10 cellular contexts compared by ENCODE assay signal in the genomic region with DNA sequence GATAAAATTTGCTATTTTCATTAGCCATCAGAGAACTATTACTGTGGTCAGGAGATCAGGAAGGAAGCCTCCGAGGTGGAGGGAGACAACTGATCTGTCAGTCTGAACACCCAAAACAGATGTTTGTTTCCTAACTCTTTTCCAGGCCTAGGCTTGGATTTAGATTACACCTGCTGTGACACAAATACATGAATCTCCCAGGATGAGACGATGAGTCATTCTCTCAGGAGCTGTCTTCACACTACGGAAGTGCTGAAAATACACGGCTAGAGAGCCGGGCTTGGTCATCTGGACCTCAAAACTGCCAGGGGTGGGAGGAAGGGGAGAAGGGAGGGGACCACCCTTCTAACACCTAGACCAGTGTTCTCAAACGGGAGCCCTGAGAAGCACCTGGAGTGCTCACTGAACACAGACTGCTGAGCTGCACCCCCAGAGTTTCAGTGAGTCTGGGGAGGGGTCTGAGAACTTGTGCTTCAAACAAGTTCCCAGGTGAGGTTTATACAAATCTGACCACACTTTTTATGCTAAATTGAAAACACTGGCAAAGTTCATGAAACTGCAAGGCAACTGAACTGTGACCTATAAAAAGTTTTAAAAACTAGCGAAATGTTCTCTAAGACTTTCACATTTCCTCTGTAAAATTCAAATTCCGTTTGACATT.
DNase-seq lines count a peak whose midpoint lies in the region; ATAC-seq and TF ChIP-seq lines count a peak whose summit lies in the region.
"Had no signal": no experiment of that assay in that cellular context is flagged by ENCODE, and none has a peak within 500 bp of the region (broad histone marks: within the 10 kb centered on the region; RNA-seq: fewer than 3 reads in every experiment).

No MANE protein-coding gene starts in this region.

- no peak overlapping the region for H3K4me3 ChIP-seq in HEK293 (ENCODE audit: low read depth, low read length)
- H3K4me3 ChIP-seq in HUES48 (ENCODE audit: low read depth, low read length) = no peak overlapping the region

- peak; percentile 40 for ATAC-seq in GM18511 (IDR thresholded peaks at IDR 0.05; ENCODE audit: unreplicated experiment)
- peak; percentile 56 for ATAC-seq in left colon
- ATAC-seq in natural killer cell treated with Interleukin-12 subunit alpha and Interleukin-12 subunit beta and Interleukin-15 and Interleukin-18, amount 100 ng/mL, for 72 hours = no peak
- ATAC-seq in activated CD4-positive, alpha-beta T cell treated with anti-CD3 and anti-CD28 coated beads for 36 hours = no peak

- no peak for DNase-seq in left colon
- no peak for DNase-seq in natural killer cell treated with Interleukin-12 subunit alpha and Interleukin-12 subunit beta and Interleukin-15 and Interleukin-18, amount 100 ng/mL, for 72 hours (ENCODE audit: low spot score)
- DNase-seq in GM03348 (ENCODE audit: low spot score) = no peak
- DNase-seq in DMS79 (lab: John Stamatoyannopoulos, UW) = no peak
- no peak for DNase-seq in activated CD4-positive, alpha-beta T cell treated with anti-CD3 and anti-CD28 coated beads for 36 hours
- DNase-seq: activated T-cell treated with anti-CD3 and anti-CD28 coated beads, Interleukin-2, amount 50 U/mL, for 1 hour; NK-92 treated with Interleukin-12 subunit alpha and Interleukin-12 subunit beta, amount 100 ng/mL, for 24 hours had no signal

- 0 out of 2 replicates have a peak, but pooled peaks cover 3% of the 10 kb centered on the region for H3K4me1 ChIP-seq in HEK293 (ENCODE audit: control insufficient read depth, insufficient read depth, low read length)
- peaks cover 26% of the 10 kb centered on the region for H3K4me1 ChIP-seq in HUES48 (ENCODE audit: control insufficient read depth, insufficient read depth, low read length)

- intact Hi-C loops in left colon (cut with DNase I, micrococcal nuclease) = no loop called here
- intact Hi-C loops in activated CD4-positive, alpha-beta T cell treated with anti-CD3 and anti-CD28 coated beads for 36 hours (cut with DNase I, micrococcal nuclease) = no loop called here

- no peak overlapping the region for H3K9ac ChIP-seq in HUES48 (ENCODE audit: low read depth, low read length)

- no peaks in the 10 kb centered on the region for H3K36me3 Mint-ChIP-seq in natural killer cell treated with Interleukin-12 subunit alpha and Interleukin-12 subunit beta and Interleukin-15 and Interleukin-18, amount 100 ng/mL, for 72 hours
- no peaks in the 10 kb centered on the region for H3K36me3 Mint-ChIP-seq in activated CD4-positive, alpha-beta T cell treated with anti-CD3 and anti-CD28 coated beads for 36 hours (ENCODE audit: low read depth)

- H3K36me3 ChIP-seq in HEK293 (ENCODE audit: control insufficient read depth in 2 of 2, insufficient read depth in 1 of 2, low read length in 2 of 2) (no peaks in the 10 kb centered on the region), HUES48 (ENCODE audit: control insufficient read depth, insufficient read depth, low read length) (no peaks in the 10 kb centered on the region)

- H3K27me3 ChIP-seq in HUES48 (ENCODE audit: control insufficient read depth, insufficient read depth, low read length) = no peaks in the 10 kb centered on the region

- no peak for TF ChIP-seq CTCF in HEK293 (tag by site-specific recombination; IDR thresholded peaks at IDR 0.05)

- no peak overlapping the region for H3K27ac Mint-ChIP-seq in natural killer cell treated with Interleukin-12 subunit alpha and Interleukin-12 subunit beta and Interleukin-15 and Interleukin-18, amount 100 ng/mL, for 72 hours
- no peak overlapping the region for H3K27ac Mint-ChIP-seq in activated CD4-positive, alpha-beta T cell treated with anti-CD3 and anti-CD28 coated beads for 36 hours

- CTCF ChIA-PET in HEK293 (lab: Yijun Ruan, JAX) = interaction anchor here (0.7 to 0.8 kb wide), 2 partner anchors 13 to 30 kb away, joined by 3 read pairs; no protein-coding TSS in a partner anchor
- CTCF ChIA-PET in activated CD4-positive, alpha-beta T cell treated with anti-CD3 and anti-CD28 coated beads for 36 hours (lab: Charles Lee) = no interaction called here

- peaks cover 0 to 3% of the 10 kb centered on the region in 2 donors for H3K27me3 Mint-ChIP-seq in natural killer cell treated with Interleukin-12 subunit alpha and Interleukin-12 subunit beta and Interleukin-15 and Interleukin-18, amount 100 ng/mL, for 72 hours
- no peaks in the 10 kb centered on the region for H3K27me3 Mint-ChIP-seq in activated CD4-positive, alpha-beta T cell treated with anti-CD3 and anti-CD28 coated beads for 36 hours

- H3K27ac ChIP-seq in HEK293 (ENCODE audit: extremely low read depth, low read depth, low read length) = no peak overlapping the region
- H3K27ac ChIP-seq in HUES48 (ENCODE audit: low read depth, low read length) = peak overlapping the region; percentile 45

- no peaks in the 10 kb centered on the region for H3K9me3 Mint-ChIP-seq in natural killer cell treated with Interleukin-12 subunit alpha and Interleukin-12 subunit beta and Interleukin-15 and Interleukin-18, amount 100 ng/mL, for 72 hours
- H3K9me3 Mint-ChIP-seq in activated CD4-positive, alpha-beta T cell treated with anti-CD3 and anti-CD28 coated beads for 36 hours (ENCODE audit: low read depth) = no peaks in the 10 kb centered on the region

- POLR2A ChIA-PET in HEK293 (lab: Yijun Ruan, JAX) = no interaction called here
- POLR2A ChIA-PET in activated CD4-positive, alpha-beta T cell treated with anti-CD3 and anti-CD28 coated beads for 36 hours (lab: Charles Lee) = no interaction called here

- no peaks in the 10 kb centered on the region for H3K4me1 Mint-ChIP-seq in natural killer cell treated with Interleukin-12 subunit alpha and Interleukin-12 subunit beta and Interleukin-15 and Interleukin-18, amount 100 ng/mL, for 72 hours (ENCODE audit: low read depth in 2 of 2)
- peaks cover 5% of the 10 kb centered on the region for H3K4me1 Mint-ChIP-seq in activated CD4-positive, alpha-beta T cell treated with anti-CD3 and anti-CD28 coated beads for 36 hours

- no peaks in the 10 kb centered on the region for H3K9me3 ChIP-seq in HEK293 (ENCODE audit: control insufficient read depth, insufficient read depth, low read depth, low read length)
- no peaks in the 10 kb centered on the region for H3K9me3 ChIP-seq in HUES48 (ENCODE audit: control insufficient read depth, insufficient read depth, low read length)

- no peak overlapping the region for H3K4me3 Mint-ChIP-seq in natural killer cell treated with Interleukin-12 subunit alpha and Interleukin-12 subunit beta and Interleukin-15 and Interleukin-18, amount 100 ng/mL, for 72 hours
- no peak overlapping the region for H3K4me3 Mint-ChIP-seq in activated CD4-positive, alpha-beta T cell treated with anti-CD3 and anti-CD28 coated beads for 36 hours

TF ChIP-seq in HEK293, 187 proteins besides CTCF, POLR2A, EP300 and RAD21 (continues in another document):
- TF ChIP-seq ZNF560 (tag by site-specific recombination; IDR thresholded peaks at IDR 0.05; ENCODE audit: borderline replicate concordance) (no peak), SETDB1 (IDR thresholded peaks at IDR 0.05; ENCODE audit: insufficient read length, low read length) (no peak), ZNF302 (tag by site-specific recombination; IDR thresholded peaks at IDR 0.05; ENCODE audit: low read depth) (no peak), ZNF596 (tag by site-specific recombination; IDR thresholded peaks at IDR 0.05) (no peak), ZNF624 (tag by site-specific recombination; IDR thresholded peaks at IDR 0.05) (no peak)
- TF ChIP-seq, protein P1, sequence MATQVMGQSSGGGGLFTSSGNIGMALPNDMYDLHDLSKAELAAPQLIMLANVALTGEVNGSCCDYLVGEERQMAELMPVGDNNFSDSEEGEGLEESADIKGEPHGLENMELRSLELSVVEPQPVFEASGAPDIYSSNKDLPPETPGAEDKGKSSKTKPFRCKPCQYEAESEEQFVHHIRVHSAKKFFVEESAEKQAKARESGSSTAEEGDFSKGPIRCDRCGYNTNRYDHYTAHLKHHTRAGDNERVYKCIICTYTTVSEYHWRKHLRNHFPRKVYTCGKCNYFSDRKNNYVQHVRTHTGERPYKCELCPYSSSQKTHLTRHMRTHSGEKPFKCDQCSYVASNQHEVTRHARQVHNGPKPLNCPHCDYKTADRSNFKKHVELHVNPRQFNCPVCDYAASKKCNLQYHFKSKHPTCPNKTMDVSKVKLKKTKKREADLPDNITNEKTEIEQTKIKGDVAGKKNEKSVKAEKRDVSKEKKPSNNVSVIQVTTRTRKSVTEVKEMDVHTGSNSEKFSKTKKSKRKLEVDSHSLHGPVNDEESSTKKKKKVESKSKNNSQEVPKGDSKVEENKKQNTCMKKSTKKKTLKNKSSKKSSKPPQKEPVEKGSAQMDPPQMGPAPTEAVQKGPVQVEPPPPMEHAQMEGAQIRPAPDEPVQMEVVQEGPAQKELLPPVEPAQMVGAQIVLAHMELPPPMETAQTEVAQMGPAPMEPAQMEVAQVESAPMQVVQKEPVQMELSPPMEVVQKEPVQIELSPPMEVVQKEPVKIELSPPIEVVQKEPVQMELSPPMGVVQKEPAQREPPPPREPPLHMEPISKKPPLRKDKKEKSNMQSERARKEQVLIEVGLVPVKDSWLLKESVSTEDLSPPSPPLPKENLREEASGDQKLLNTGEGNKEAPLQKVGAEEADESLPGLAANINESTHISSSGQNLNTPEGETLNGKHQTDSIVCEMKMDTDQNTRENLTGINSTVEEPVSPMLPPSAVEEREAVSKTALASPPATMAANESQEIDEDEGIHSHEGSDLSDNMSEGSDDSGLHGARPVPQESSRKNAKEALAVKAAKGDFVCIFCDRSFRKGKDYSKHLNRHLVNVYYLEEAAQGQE (tag by site-specific recombination; IDR thresholded peaks at IDR 0.05) = peak; percentile 71

Comparison
In these comparisons a context has a peak if more than half of its experiments do, and no peak if none do; other contexts are left out.
1. ATAC-seq: peak in GM18511 (single experiment) and left colon (single experiment); none in natural killer cell treated with Interleukin-12 subunit alpha and Interleukin-12 subunit beta and Interleukin-15 and Interleukin-18, amount 100 ng/mL, for 72 hours (0 of 2) and activated CD4-positive, alpha-beta T cell treated with anti-CD3 and anti-CD28 coated beads for 36 hours (single experiment).